In genomic region chr9:89477395-89477794, GRCh38 we compare ENCODE assay signal across 8 cellular contexts. TPM values are rescaled to one million over a fixed set of nuclear protein-coding genes. Genes with fewer than 3 reads are reported as not detected.
A peak's percentile ranks its signal among the peaks of the same experiment; 100 is the strongest.
DNase-seq lines count a peak whose midpoint lies in the region; ATAC-seq lines count a peak whose summit lies in the region.
"Had no signal": no experiment of that assay in that cellular context is flagged by ENCODE, and none has a peak within 500 bp of the region (broad histone marks: within the 10 kb centered on the region; RNA-seq: fewer than 3 reads in every experiment).

No MANE protein-coding gene starts in this region.

- no peaks in the 10 kb centered on the region for H3K9me3 Mint-ChIP-seq in IgD-negative memory B cell
- no peaks in the 10 kb centered on the region for H3K9me3 Mint-ChIP-seq in stimulated activated memory B cell treated with anti-CD40 and anti-IgM and Interleukin-4, amounts not matched to agents 10 μg/mL and 1 μg/mL and 100 μg/mL, for 72 hours

- H3K27me3 Mint-ChIP-seq in IgD-negative memory B cell = no peaks in the 10 kb centered on the region
- H3K27me3 Mint-ChIP-seq in stimulated activated memory B cell treated with anti-CD40 and anti-IgM and Interleukin-4, amounts not matched to agents 10 μg/mL and 1 μg/mL and 100 μg/mL, for 72 hours = no peaks in the 10 kb centered on the region

- peak; percentile 21 for ATAC-seq in esophagus mucosa
- no peak for ATAC-seq in stimulated activated memory B cell treated with anti-CD40 and anti-IgM and Interleukin-4, amounts not matched to agents 10 μg/mL and 1 μg/mL and 100 μg/mL, for 72 hours
- no peak for ATAC-seq in HG03045 (IDR thresholded peaks at IDR 0.05; ENCODE audit: unreplicated experiment)

- peaks cover 2% of the 10 kb centered on the region for H3K36me3 Mint-ChIP-seq in IgD-negative memory B cell
- H3K36me3 Mint-ChIP-seq in stimulated activated memory B cell treated with anti-CD40 and anti-IgM and Interleukin-4, amounts not matched to agents 10 μg/mL and 1 μg/mL and 100 μg/mL, for 72 hours = peaks cover 42% of the 10 kb centered on the region

- DNase-seq in activated CD8-positive, alpha-beta memory T cell treated with anti-CD3 and anti-CD28 coated beads, Interleukin-2, amount 50 U/mL, for 4 hours = peak; percentile 45
- no peak for DNase-seq in pons (ENCODE audit: low spot score)
- no peak for DNase-seq in DMS153 (lab: John Stamatoyannopoulos, UW)
- DNase-seq: NCI-H69 had no signal

- peaks cover 33 to 47% (median 40%) of the 10 kb centered on the region in 3 donors for H3K4me1 Mint-ChIP-seq in IgD-negative memory B cell
- peaks cover 77% of the 10 kb centered on the region for H3K4me1 Mint-ChIP-seq in stimulated activated memory B cell treated with anti-CD40 and anti-IgM and Interleukin-4, amounts not matched to agents 10 μg/mL and 1 μg/mL and 100 μg/mL, for 72 hours

- peak overlapping the region; percentile 41 to 78 (median 78) for H3K27ac Mint-ChIP-seq in IgD-negative memory B cell
- H3K27ac Mint-ChIP-seq in stimulated activated memory B cell treated with anti-CD40 and anti-IgM and Interleukin-4, amounts not matched to agents 10 μg/mL and 1 μg/mL and 100 μg/mL, for 72 hours = peak overlapping the region; percentile 71

- peak overlapping the region in 3 of 4 donors; percentile 38 to 72 (median 65) for H3K4me3 Mint-ChIP-seq in IgD-negative memory B cell
- peak overlapping the region; percentile 14 for H3K4me3 Mint-ChIP-seq in stimulated activated memory B cell treated with anti-CD40 and anti-IgM and Interleukin-4, amounts not matched to agents 10 μg/mL and 1 μg/mL and 100 μg/mL, for 72 hours

RNA-seq across cellular contexts. Expression of gene SEMA4D, which starts 20.5 kb away (rescaled TPM):
- polyA plus RNA-seq in IgD-negative memory B cell = 35.3 TPM
- 30.4 TPM for total RNA-seq in esophagus mucosa
